27 cellular contexts compared by ENCODE assay signal in the genomic region with DNA sequence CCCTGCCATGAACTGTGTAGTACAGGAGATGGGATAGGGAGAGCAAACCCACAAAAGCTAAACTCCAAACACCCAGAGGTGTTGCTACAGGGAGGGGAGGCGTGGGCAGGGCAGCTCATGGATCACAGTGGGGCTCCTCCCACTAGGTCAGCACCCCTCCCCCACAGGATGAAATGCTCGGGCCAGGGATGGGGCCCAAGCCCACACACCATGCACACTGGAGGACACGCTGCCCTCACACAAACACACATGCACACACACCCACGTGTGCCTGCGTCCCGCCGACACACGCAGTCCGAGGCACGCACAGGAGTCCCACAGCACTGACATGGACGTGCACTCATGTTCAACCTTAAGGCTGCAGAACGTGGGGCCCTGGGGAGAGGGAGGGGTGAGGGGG. TPM values are rescaled to one million over a fixed set of nuclear protein-coding genes. Genes with fewer than 3 reads are reported as not detected.
DNase-seq lines count a peak whose midpoint lies in the region; ATAC-seq lines count a peak whose summit lies in the region.
"Had no signal": no experiment of that assay in that cellular context is flagged by ENCODE, and none has a peak within 500 bp of the region (broad histone marks: within the 10 kb centered on the region; RNA-seq: fewer than 3 reads in every experiment).

No MANE protein-coding gene starts in this region.

- peaks cover 37% of the 10 kb centered on the region for H3K36me3 ChIP-seq in mesodermal cell (ENCODE audit: control insufficient read depth, insufficient read depth, low read length)

- no peak overlapping the region for H3K4me3 Mint-ChIP-seq in stimulated activated naive CD8-positive, alpha-beta T cell treated with anti-CD3 and anti-CD28 coated beads, Interleukin-15, amount 100 ng/mL, for 72 hours
- H3K4me3 Mint-ChIP-seq: activated CD8-positive, alpha-beta T cell treated with anti-CD3 and anti-CD28 coated beads, Interleukin-2, amount 10 ng/mL, durations not matched to agents 7 days and 5 days; type B pancreatic cell had no signal

- peak; percentile 15 for ATAC-seq in stimulated activated naive CD8-positive, alpha-beta T cell treated with anti-CD3 and anti-CD28 coated beads, Interleukin-15, amount 100 ng/mL, for 72 hours
- no peak for ATAC-seq in stimulated activated naive CD8-positive, alpha-beta T cell treated with anti-CD3 and anti-CD28 coated beads, Interleukin-15, Interleukin-2, amounts not matched to agents 100 U/mL and 50 U/mL, for 24 hours
- ATAC-seq in left ventricle myocardium superior, result peak; percentile 20
- no peak for ATAC-seq in HG03457 (IDR thresholded peaks at IDR 0.05; ENCODE audit: unreplicated experiment)
- ATAC-seq: activated CD4-positive, CD25-positive, alpha-beta regulatory T cell treated with anti-CD3 and anti-CD28 coated beads, Interleukin-2, amount 50 U/mL, for 24 hours; activated CD8-positive, alpha-beta T cell treated with anti-CD3 and anti-CD28 coated beads, Interleukin-2, amount 10 ng/mL, durations not matched to agents 7 days and 5 days had no signal

- 68 to 94% methylated on average over 5 to 8 of the region's 12 CpGs for WGBS in mesodermal cell (ENCODE audit: insufficient coverage in 2 of 2), 2 experiments

- no peaks in the 10 kb centered on the region for H3K9me3 Mint-ChIP-seq in stimulated activated naive CD8-positive, alpha-beta T cell treated with anti-CD3 and anti-CD28 coated beads, Interleukin-15, amount 100 ng/mL, for 72 hours
- H3K9me3 Mint-ChIP-seq: neural crest cell, type B pancreatic cell had no signal

- H3K27ac Mint-ChIP-seq in stimulated activated naive CD8-positive, alpha-beta T cell treated with anti-CD3 and anti-CD28 coated beads, Interleukin-15, amount 100 ng/mL, for 72 hours, result no peak overlapping the region
- H3K27ac Mint-ChIP-seq: activated CD8-positive, alpha-beta T cell treated with anti-CD3 and anti-CD28 coated beads, Interleukin-2, amount 10 ng/mL, durations not matched to agents 7 days and 5 days had no signal

- H3K4me1 Mint-ChIP-seq in stimulated activated naive CD8-positive, alpha-beta T cell treated with anti-CD3 and anti-CD28 coated beads, Interleukin-15, amount 100 ng/mL, for 72 hours, result peaks cover 24% of the 10 kb centered on the region

- H3K27ac ChIP-seq in mesodermal cell (ENCODE audit: low read depth, low read length, severe bottlenecking), result peak overlapping the region; percentile 78
- H3K27ac ChIP-seq: epithelial cell of prostate had no signal

- peaks cover 11% of the 10 kb centered on the region for H3K27me3 Mint-ChIP-seq in stimulated activated naive CD8-positive, alpha-beta T cell treated with anti-CD3 and anti-CD28 coated beads, Interleukin-15, amount 100 ng/mL, for 72 hours

- no peaks in the 10 kb centered on the region for H3K9me3 ChIP-seq in mesodermal cell (ENCODE audit: control insufficient read depth, low read length)

- H3K4me3 ChIP-seq in mesodermal cell (ENCODE audit: extremely low read depth, insufficient read depth, low read length, poor library complexity, severe bottlenecking), result no peak overlapping the region

- DNase-seq in stimulated activated naive CD8-positive, alpha-beta T cell treated with anti-CD3 and anti-CD28 coated beads, Interleukin-15, amount 100 ng/mL, for 72 hours, result no peak
- DNase-seq in stimulated activated naive CD8-positive, alpha-beta T cell treated with anti-CD3 and anti-CD28 coated beads, Interleukin-15, Interleukin-2, amounts not matched to agents 100 U/mL and 50 U/mL, for 24 hours, result no peak
- no peak for DNase-seq in left ventricle myocardium superior
- DNase-seq in activated effector memory CD4-positive, alpha-beta T cell treated with Interleukin-2 at 50 U/mL for 16 hours, result no peak
- no peak for DNase-seq in cerebellum (ENCODE audit: low spot score)
- DNase-seq in epidermal melanocyte (ENCODE audit: insufficient read length, low spot score), result no peak
- DNase-seq: activated CD8-positive, alpha-beta T cell treated with anti-CD3 and anti-CD28 coated beads, Interleukin-2, amount 10 ng/mL, durations not matched to agents 7 days and 5 days; activated gamma-delta T cell; activated T-cell treated with anti-CD3 and anti-CD28 coated beads for 4 hours; NCI-H1105 treated with DMSO at 0.1 percent for 48 hours; NCI-H2029 treated with DMSO at 0.1 percent for 48 hours; NCI-H446; SHP77 treated with DMSO at 0.1 percent for 48 hours; SW 1271; T1000 had no signal

- H3K4me1 ChIP-seq in mesodermal cell (ENCODE audit: control insufficient read depth, insufficient read depth, low read length, poor library complexity, severe bottlenecking), result peaks cover 38% of the 10 kb centered on the region

- intact Hi-C loops in left ventricle myocardium superior (cut with micrococcal nuclease), result no loop called here

RNA-seq across cellular contexts. Expression of a gene that starts 6.0 kb away (rescaled TPM):
- not detected for total RNA-seq in left ventricle myocardium superior
- polyA plus RNA-seq in mesodermal cell (2013, experiment 1 of 2), result not detected
- polyA plus RNA-seq in mesodermal cell (2013, experiment 2 of 2), result not detected
- total RNA-seq in cerebellum, result 0.18 TPM

RNA-seq across cellular contexts. Expression of a gene that starts 14.3 kb away (rescaled TPM):
- not detected for total RNA-seq in left ventricle myocardium superior
- 0.37 TPM for polyA plus RNA-seq in mesodermal cell (2013, experiment 1 of 2)
- 0.25 TPM for polyA plus RNA-seq in mesodermal cell (2013, experiment 2 of 2)
- total RNA-seq in cerebellum, result 15.0 TPM
- total RNA-seq: A673; activated CD8-positive, alpha-beta T cell treated with anti-CD3 and anti-CD28 coated beads, Interleukin-2, amount 10 ng/mL, durations not matched to agents 7 days and 5 days; chondrocyte; MCF 10A; posterior vena cava; subcutaneous adipose tissue had no signal
- polyA plus RNA-seq: BJ had no signal

RNA-seq across cellular contexts. Expression of a gene that starts 41.3 kb away (rescaled TPM):
- total RNA-seq in left ventricle myocardium superior (19.6 TPM), cerebellum (17.7 TPM)
- 15.5 TPM for polyA plus RNA-seq in mesodermal cell (2013, experiment 1 of 2)
- polyA plus RNA-seq in mesodermal cell (2013, experiment 2 of 2), result 14.8 TPM

RNA-seq across cellular contexts. Expression of a gene that starts 52.7 kb away (rescaled TPM):
- total RNA-seq in left ventricle myocardium superior (135 TPM), cerebellum (90.2 TPM)
- 83.6 TPM for polyA plus RNA-seq in mesodermal cell (2013, experiment 1 of 2)
- 87.2 TPM for polyA plus RNA-seq in mesodermal cell (2013, experiment 2 of 2)

Comparison
In these comparisons a context has a peak if more than half of its experiments do, and no peak if none do; other contexts are left out.
1. ATAC-seq: peak in stimulated activated naive CD8-positive, alpha-beta T cell treated with anti-CD3 and anti-CD28 coated beads, Interleukin-15, amount 100 ng/mL, for 72 hours (single experiment) and left ventricle myocardium superior (single experiment); none in stimulated activated naive CD8-positive, alpha-beta T cell treated with anti-CD3 and anti-CD28 coated beads, Interleukin-15, Interleukin-2, amounts not matched to agents 100 U/mL and 50 U/mL, for 24 hours (single experiment) and HG03457 (single experiment).
2. RNA of a gene that starts 14.3 kb away (total RNA-seq): 15.0 TPM in cerebellum (single experiment); not detected in left ventricle myocardium superior (single experiment); every median in the first group is over 10 times any median in the second.